ENCODE assay signal across 8 cellular contexts in the genomic region with DNA sequence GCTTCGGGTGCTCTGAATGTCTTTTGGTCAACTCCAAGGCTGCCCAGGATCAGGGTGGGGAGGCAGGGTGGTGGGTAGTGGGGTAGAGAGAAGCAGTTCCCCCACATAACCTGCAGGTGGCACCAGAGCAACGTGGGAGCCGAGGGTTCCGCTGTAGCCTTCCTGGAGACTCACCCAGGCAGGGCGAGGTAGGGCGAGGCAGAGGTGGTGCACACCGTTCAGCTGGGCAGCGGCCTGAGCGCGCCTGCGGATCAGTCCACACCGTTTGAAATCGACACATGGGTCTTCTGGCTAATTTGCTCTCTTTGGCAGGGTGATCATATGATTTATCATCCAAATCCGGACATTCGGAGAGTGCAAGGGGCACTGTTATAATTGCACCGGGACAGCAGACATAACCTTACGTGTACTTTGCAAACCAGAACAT. TPM values are rescaled to one million over a fixed set of nuclear protein-coding genes. Genes with fewer than 3 reads are reported as not detected.
DNase-seq lines count a peak whose midpoint lies in the region; ATAC-seq and TF ChIP-seq lines count a peak whose summit lies in the region.

No MANE protein-coding gene starts in this region.

- TF ChIP-seq POLR2A in right lobe of liver (IDR thresholded peaks at IDR 0.05), result no peak

- no peaks in the 10 kb centered on the region for H3K27me3 ChIP-seq in colonic mucosa
- H3K27me3 ChIP-seq in right lobe of liver, result no peaks in the 10 kb centered on the region

- H3K9me3 ChIP-seq in colonic mucosa (no peaks in the 10 kb centered on the region), right lobe of liver (no peaks in the 10 kb centered on the region)

- WGBS in right lobe of liver (ENCODE audit: insufficient coverage, low coverage, low lambda C conversion rate, missing lambda C conversion rate), result 25% methylated on average over 4 of the region's 17 CpGs

- intact Hi-C loops in colonic mucosa (cut with DNase I), result loop anchor here (2.0 kb wide), 2 partner anchors 144 to 198 kb away; no protein-coding TSS in a partner anchor
- intact Hi-C loops in right lobe of liver (cut with DNase I), result loop anchor here in 1 of 2 donors (10.0 kb wide), 1 partner anchor 142 kb away; no protein-coding TSS in a partner anchor

- H3K36me3 ChIP-seq in colonic mucosa (no peaks in the 10 kb centered on the region), right lobe of liver (no peaks in the 10 kb centered on the region)

- H3K27ac ChIP-seq in colonic mucosa, result no peak overlapping the region
- no peak overlapping the region for H3K27ac ChIP-seq in right lobe of liver

- no peaks in the 10 kb centered on the region for H3K4me1 ChIP-seq in colonic mucosa
- peaks cover 0 to 3% (median 0%) of the 10 kb centered on the region in 4 donors for H3K4me1 ChIP-seq in right lobe of liver

- ATAC-seq in HG02981 (IDR thresholded peaks at IDR 0.05; ENCODE audit: unreplicated experiment) (peak; percentile 87), right lobe of liver (peak; percentile 100)

- TF ChIP-seq CTCF in colonic mucosa (IDR thresholded peaks at IDR 0.05), result peak; percentile 95
- peak; percentile 82 to 91 (median 90) for TF ChIP-seq CTCF in right lobe of liver (IDR thresholded peaks at IDR 0.05)

- H3K4me3 ChIP-seq in colonic mucosa (no peak overlapping the region), right lobe of liver (no peak overlapping the region)

- peak overlapping the region in 1 of 2 donors; percentile 34 for H3K9ac ChIP-seq in colonic mucosa (ENCODE audit: low read depth in 2 of 2, low read length in 2 of 2)

- DNase-seq in NK-92 treated with Interleukin-12 subunit alpha and Interleukin-12 subunit beta, amount 100 ng/mL, for 24 hours (lab: John Stamatoyannopoulos, UW), result peak; percentile 17
- DNase-seq in NK-92 (lab: John Stamatoyannopoulos, UW; ENCODE audit: unreplicated experiment), result no peak
- DNase-seq in NCI-H345 treated with DMSO at 0.1 percent for 48 hours (lab: John Stamatoyannopoulos, UW; ENCODE audit: unreplicated experiment), result peak; percentile 23
- peak; percentile 84 for DNase-seq in activated CD4-positive, alpha-beta T cell treated with anti-CD3 and anti-CD28 coated beads for 48 hours
- DNase-seq in colonic mucosa, result peak; percentile 80
- DNase-seq in right lobe of liver, result peak; percentile 78 to 82 (median 78)
- DNase-seq in stimulated activated CD4-positive, alpha-beta T cell treated with anti-CD3 and anti-CD28 coated beads, Interleukin-4, amount 100 ng/mL, for 4 hours, result peak; percentile 63 to 69

RNA-seq across cellular contexts. Expression of gene MAP3K8, which starts 41.4 kb away (rescaled TPM):
- total RNA-seq in colonic mucosa, result 10 to 100 TPM in 1 of 2 donors, 1 to 10 TPM in 1; 6.8 to 12.6 TPM
- total RNA-seq in right lobe of liver, result 10 to 100 TPM in 1 of 6 experiments, 1 to 10 TPM in 5; 3.1 to 21.9 (median 6.1) TPM

RNA-seq across cellular contexts. Expression of gene MTPAP, which starts 43.5 kb away (rescaled TPM):
- total RNA-seq in colonic mucosa (10 to 100 TPM; 24.9 to 27.2 TPM), right lobe of liver (10 to 100 TPM in 4 of 6 experiments, 1 to 10 TPM in 2; 7.6 to 13.9 (median 11.9) TPM)
